In the genomic region with DNA sequence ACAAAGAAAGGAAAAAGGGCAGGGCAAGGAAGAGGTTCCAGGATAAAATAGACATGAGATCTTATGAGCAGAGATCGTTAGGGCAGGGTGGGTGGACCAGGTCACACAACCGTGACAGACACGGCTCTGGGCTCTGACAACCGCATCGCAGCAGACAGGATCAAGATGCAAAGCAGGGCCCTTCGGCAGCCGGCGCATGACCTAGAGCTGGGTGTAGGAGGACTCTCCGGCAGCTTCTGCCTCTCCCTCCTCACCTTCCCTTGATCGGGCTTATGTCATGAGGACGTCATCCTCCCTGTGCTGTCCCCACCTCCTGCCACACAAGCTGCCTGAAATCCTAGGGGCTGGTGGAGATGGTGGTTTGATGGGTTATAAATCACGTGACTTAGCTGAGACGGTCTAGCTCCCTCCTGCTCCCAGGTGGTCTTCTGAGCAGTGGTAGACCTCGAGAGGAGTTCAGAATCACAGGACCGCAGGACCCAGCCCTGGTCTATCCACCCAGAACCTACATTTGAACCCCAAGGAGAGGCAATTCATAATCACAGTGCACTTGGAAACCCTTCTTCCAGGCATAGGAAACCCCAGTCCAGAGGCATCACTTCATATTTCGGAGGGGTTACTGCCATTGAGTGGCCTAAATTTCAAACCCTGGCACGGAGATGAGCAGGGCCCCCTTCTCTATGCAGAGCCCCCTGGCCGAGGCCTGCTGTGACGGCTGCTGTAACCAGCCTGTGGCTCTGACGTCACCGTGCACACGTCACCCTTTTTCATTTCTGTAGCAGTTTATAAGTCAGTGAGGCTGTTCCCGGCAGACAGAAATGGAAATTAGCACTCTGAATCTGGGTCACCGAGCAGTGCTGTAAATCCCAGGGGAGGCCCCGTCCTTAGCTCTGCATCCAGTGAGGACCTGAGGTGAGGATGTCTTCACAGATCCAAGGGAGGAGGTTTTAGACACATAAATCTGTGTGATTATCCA, we compare ENCODE assay signal across 7 cellular contexts. TPM values are rescaled to one million over a fixed set of nuclear protein-coding genes. Genes with fewer than 3 reads are reported as not detected.
DNase-seq lines count a peak whose midpoint lies in the region; ATAC-seq lines count a peak whose summit lies in the region.

No MANE protein-coding gene starts in this region.

- peak; percentile 87 for ATAC-seq in GM19035 (IDR thresholded peaks at IDR 0.05; ENCODE audit: unreplicated experiment)
- peak; percentile 90 for ATAC-seq in HG02852 (IDR thresholded peaks at IDR 0.05; ENCODE audit: unreplicated experiment)
- peak; percentile 57 to 66 for ATAC-seq in activated CD4-positive, CD25-positive, alpha-beta regulatory T cell treated with anti-CD3 and anti-CD28 coated beads, Interleukin-2, amount 50 U/mL, for 24 hours

- no peak overlapping the region for H3K4ac ChIP-seq in neuronal stem cell (ENCODE audit: low read length)

- no peak overlapping the region for H3K27ac ChIP-seq in neuronal stem cell (replicated peaks; ENCODE audit: low read length)

- no peak overlapping the region for H2AFZ ChIP-seq in neuronal stem cell (ENCODE audit: low read length)

- H3K4me3 ChIP-seq in neuronal stem cell (ENCODE audit: low read length in 2 of 2), result no peak overlapping the region

- H3K18ac ChIP-seq in neuronal stem cell (ENCODE audit: low read length), result no peak overlapping the region

- WGBS in neuronal stem cell (ENCODE audit: extremely low coverage in 2 of 2, insufficient read length in 2 of 2, insufficient replicate concordance in 1 of 2), 2 donors, result no CpG with 5 or more reads among the region's 25 CpGs

- DNase-seq in stimulated activated CD4-positive, alpha-beta T cell treated with anti-CD3 and anti-CD28 coated beads, Interleukin-2, amount 100 ng/mL, for 24 hours, result peak; percentile 63
- no peak for DNase-seq in DMS53 (lab: John Stamatoyannopoulos, UW)
- DNase-seq in HK-2 (ENCODE audit: unreplicated experiment), result no peak
- no peak for DNase-seq in neuronal stem cell (ENCODE audit: low spot score)

- no peak overlapping the region for H2AK5ac ChIP-seq in neuronal stem cell (ENCODE audit: low read depth, low read length)

- no peaks in the 10 kb centered on the region for H3K79me1 ChIP-seq in neuronal stem cell (ENCODE audit: low read depth, low read length)

- H2BK5ac ChIP-seq in neuronal stem cell (ENCODE audit: low read length), result no peak overlapping the region

- no peaks in the 10 kb centered on the region for H3K36me3 ChIP-seq in neuronal stem cell (replicated peaks in 1 of 2; ENCODE audit: control insufficient read depth in 2 of 2, insufficient read depth in 2 of 2, low read length in 2 of 2)

- H3K14ac ChIP-seq in neuronal stem cell (ENCODE audit: low read length), result no peak overlapping the region

- no peak overlapping the region for H2BK120ac ChIP-seq in neuronal stem cell (ENCODE audit: low read depth, low read length)

- H3K9ac ChIP-seq in neuronal stem cell (ENCODE audit: low read depth, low read length, poor library complexity), result no peak overlapping the region

- no peaks in the 10 kb centered on the region for H3K4me1 ChIP-seq in neuronal stem cell (ENCODE audit: control insufficient read depth in 2 of 2, insufficient read depth in 1 of 2, low read depth in 1 of 2, low read length in 2 of 2)

- no peak overlapping the region for H2BK15ac ChIP-seq in neuronal stem cell (ENCODE audit: low read length)

- H4K91ac ChIP-seq in neuronal stem cell (ENCODE audit: low read depth, low read length, poor library complexity), result no peak overlapping the region

- no peak overlapping the region for H4K8ac ChIP-seq in neuronal stem cell (ENCODE audit: low read depth, low read length)

- no peaks in the 10 kb centered on the region for H3K27me3 ChIP-seq in neuronal stem cell (ENCODE audit: control insufficient read depth in 3 of 3, insufficient read depth in 3 of 3, low read depth in 1 of 3, low read length in 3 of 3)

- H3K9me3 ChIP-seq in neuronal stem cell (replicated peaks in 1 of 2; ENCODE audit: control insufficient read depth in 2 of 2, insufficient read depth in 1 of 2, low read depth in 1 of 2, low read length in 2 of 2), result no peaks in the 10 kb centered on the region

- H3K4me2 ChIP-seq in neuronal stem cell (ENCODE audit: insufficient read depth, low read length, poor library complexity, severe bottlenecking), result no peak overlapping the region

- no peak overlapping the region for H2BK12ac ChIP-seq in neuronal stem cell (ENCODE audit: low read length)

- H3K23ac ChIP-seq in neuronal stem cell (ENCODE audit: low read depth, low read length, poor library complexity), result no peak overlapping the region

RNA-seq across cellular contexts. Expression of a gene that starts 8.7 kb away (rescaled TPM):
- polyA plus RNA-seq in neuronal stem cell (2013, experiment 1 of 2), result not detected
- polyA plus RNA-seq in neuronal stem cell (2013, experiment 2 of 2), result not detected

RNA-seq across cellular contexts. Expression of a gene that starts 43.6 kb away (rescaled TPM):
- not detected for polyA plus RNA-seq in neuronal stem cell (2013, experiment 1 of 2)
- not detected for polyA plus RNA-seq in neuronal stem cell (2013, experiment 2 of 2)

Comparison
In these comparisons a context has a peak if more than half of its experiments do, and no peak if none do; other contexts are left out.
1. DNase-seq: peak in stimulated activated CD4-positive, alpha-beta T cell treated with anti-CD3 and anti-CD28 coated beads, Interleukin-2, amount 100 ng/mL, for 24 hours (2 of 2); none in DMS53 (single experiment), HK-2 (single experiment) and neuronal stem cell (single experiment).
2. Peak in every context shown above with its lines, with median percentiles within 50 percentile points of each other: ATAC-seq.